Comparison of ENCODE assay signal across 33 cellular contexts in the genomic region with DNA sequence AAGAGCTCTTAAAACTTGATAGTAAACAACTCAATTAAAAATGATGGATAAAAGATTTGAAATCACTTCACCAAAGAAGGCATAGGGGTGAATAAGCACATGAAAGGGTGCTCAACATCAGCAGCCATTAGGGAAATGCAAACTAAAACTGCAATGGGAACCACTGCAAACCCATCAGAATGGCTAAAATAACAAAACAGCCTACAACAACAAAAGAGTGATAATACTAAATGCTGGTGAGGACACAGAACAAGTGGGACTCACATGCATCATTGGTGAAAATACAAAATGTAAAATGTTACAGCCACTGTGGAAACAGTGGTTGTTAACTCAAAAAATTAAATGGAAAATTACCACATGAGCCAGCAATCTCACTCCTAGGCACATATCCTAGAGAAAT.
DNase-seq lines count a peak whose midpoint lies in the region; ATAC-seq, FAIRE-seq and TF ChIP-seq lines count a peak whose summit lies in the region.
"Had no signal": no experiment of that assay in that cellular context is flagged by ENCODE, and none has a peak within 500 bp of the region (broad histone marks: within the 10 kb centered on the region; RNA-seq: fewer than 3 reads in every experiment).

No MANE protein-coding gene starts in this region.

- no peak overlapping the region for H3K56ac ChIP-seq in H1 (replicated peaks; ENCODE audit: insufficient read length, low read depth, low read length)

- CTCF ChIA-PET in HEK293 (lab: Yijun Ruan, JAX), result no interaction called here
- CTCF ChIA-PET in H1 (lab: Charles Lee; ENCODE audit: partially characterized antibody), result interaction anchor here (1.3 kb wide), 1 partner anchor 50 kb away, joined by 3 read pairs; no protein-coding TSS in a partner anchor
- CTCF ChIA-PET in Calu3 (lab: Charles Lee), result no interaction called here
- CTCF ChIA-PET in activated CD8-positive, alpha-beta T cell treated with anti-CD3 and anti-CD28 coated beads, Interleukin-2, amount 10 ng/mL, durations not matched to agents 7 days and 5 days (lab: Charles Lee), result interaction anchor here (0.7 to 3.0 kb wide), 11 partner anchors 12 to 164 kb away, joined by 3 to 35 read pairs (median 3); partner anchors contain the start of gene PSMD11

- H3K27me3 Mint-ChIP-seq in Calu3 (ENCODE audit: unreplicated experiment), result no peaks in the 10 kb centered on the region
- no peaks in the 10 kb centered on the region for H3K27me3 Mint-ChIP-seq in activated CD8-positive, alpha-beta T cell treated with anti-CD3 and anti-CD28 coated beads, Interleukin-2, amount 10 ng/mL, durations not matched to agents 7 days and 5 days (ENCODE audit: low read depth)
- H3K27me3 Mint-ChIP-seq: B cell; CD4-positive, alpha-beta memory T cell; CD4-positive, alpha-beta T cell; CD8-positive, alpha-beta memory T cell had no signal

- TF ChIP-seq POLR2A in H1 (IDR thresholded peaks at IDR 0.05; ENCODE audit: control extremely low read depth in 1 of 2, low read depth in 2 of 2, low read length in 2 of 2), result no peak

- no peak for DNase-seq in GM18507 (ENCODE audit: extremely low spot score, insufficient read length, low read depth)
- DNase-seq in H1 (ENCODE audit: low read depth in 1 of 2, low spot score in 2 of 2), result no peak
- no peak for DNase-seq in Calu3
- DNase-seq in AG08396 (ENCODE audit: low spot score), result no peak
- DNase-seq in activated CD8-positive, alpha-beta T cell treated with anti-CD3 and anti-CD28 coated beads, Interleukin-2, amount 10 ng/mL, durations not matched to agents 7 days and 5 days, result no peak
- DNase-seq: 8988T; ACHN; BE2C; C1 segment of cervical spinal cord; Caco-2; CD4-positive, alpha-beta memory T cell; CD4-positive, alpha-beta T cell; CD4-positive, CD25-positive, alpha-beta regulatory T cell; CD8-positive, alpha-beta memory T cell; CD8-positive, alpha-beta T cell; COR-L47; DMS 273 treated with DMSO at 0.1 percent for 48 hours; DMS153; DMS53; DMS79; DMS79 treated with DMSO at 0.1 percent for 48 hours; DND-41; EL had no signal

- H2BK5ac ChIP-seq in H1 (ENCODE audit: low read depth, low read length), result no peak overlapping the region

- H2BK120ac ChIP-seq in H1 (replicated peaks; ENCODE audit: low read depth, low read length), result no peak overlapping the region

- no peak overlapping the region for H4K5ac ChIP-seq in H1 (ENCODE audit: insufficient read length, low read depth, low read length)

- H2BK15ac ChIP-seq in H1 (ENCODE audit: low read length), result no peak overlapping the region

- H4K91ac ChIP-seq in H1 (replicated peaks; ENCODE audit: insufficient read length, low read length), result no peak overlapping the region

- H3K9me3 ChIP-seq in HEK293 (ENCODE audit: control insufficient read depth, insufficient read depth, low read depth, low read length) (no peaks in the 10 kb centered on the region), H1 (ENCODE audit: insufficient read depth in 2 of 2, low read depth in 1 of 2, low read length in 1 of 2) (no peaks in the 10 kb centered on the region)
- H3K9me3 ChIP-seq: A549, BE2C, BLaER1, Caco-2 had no signal

- no peaks in the 10 kb centered on the region for H3K23me2 ChIP-seq in H1 (ENCODE audit: low read depth, low read length)

- TF ChIP-seq EP300 in H1 (IDR thresholded peaks at IDR 0.05; ENCODE audit: borderline replicate concordance in 1 of 2, low read depth in 2 of 2, low read length in 2 of 2), result no peak

- no peak for TF ChIP-seq RAD21 in H1 (IDR thresholded peaks at IDR 0.05 in 1 of 2, conservative IDR thresholded peaks at IDR 0.05 in 1 of 2; ENCODE audit: low read depth in 2 of 2, low read length in 2 of 2)

- no peak overlapping the region for H2BK12ac ChIP-seq in H1 (ENCODE audit: low read depth, low read length)

- H3K18ac ChIP-seq in H1 (ENCODE audit: extremely low read depth, low read length), result no peak overlapping the region

- no peaks in the 10 kb centered on the region for H3K36me3 Mint-ChIP-seq in Calu3 (ENCODE audit: insufficient read depth, unreplicated experiment)
- H3K36me3 Mint-ChIP-seq in activated CD8-positive, alpha-beta T cell treated with anti-CD3 and anti-CD28 coated beads, Interleukin-2, amount 10 ng/mL, durations not matched to agents 7 days and 5 days (ENCODE audit: low read depth), result no peaks in the 10 kb centered on the region
- H3K36me3 Mint-ChIP-seq: CD14-positive monocyte; CD4-positive, CD25-positive, alpha-beta regulatory T cell; CD8-positive, alpha-beta T cell had no signal

- no peaks in the 10 kb centered on the region for H3K27me3 ChIP-seq in H1 (replicated peaks in 1 of 4; ENCODE audit: control insufficient read depth in 3 of 4, extremely low read depth in 1 of 4, insufficient read depth in 3 of 4, low read length in 3 of 4)
- H3K27me3 ChIP-seq: BE2C; BLaER1; BLaER1 treated with 17β-estradiol and CSF1 and Interleukin-3, amounts not matched to agents 10 nM and 100 nM had no signal

- no peak overlapping the region for H3K27ac Mint-ChIP-seq in Calu3 (ENCODE audit: unreplicated experiment)
- no peak overlapping the region for H3K27ac Mint-ChIP-seq in activated CD8-positive, alpha-beta T cell treated with anti-CD3 and anti-CD28 coated beads, Interleukin-2, amount 10 ng/mL, durations not matched to agents 7 days and 5 days
- H3K27ac Mint-ChIP-seq: B cell; CD14-positive monocyte; CD4-positive, alpha-beta T cell; CD8-positive, alpha-beta memory T cell; CD8-positive, alpha-beta T cell had no signal

- H3K23ac ChIP-seq in H1 (ENCODE audit: insufficient read length), result no peak overlapping the region

- H3K27ac ChIP-seq in HEK293 (ENCODE audit: extremely low read depth, low read depth, low read length) (no peak overlapping the region), H1 (ENCODE audit: low read depth, low read length) (no peak overlapping the region)
- H3K27ac ChIP-seq: 22Rv1, A549, BLaER1, C4-2B had no signal

- no peak overlapping the region for H2AFZ ChIP-seq in H1 (ENCODE audit: low read length)

- H3K4me3 ChIP-seq in HEK293 (ENCODE audit: low read depth, low read length), result no peak overlapping the region
- no peak overlapping the region for H3K4me3 ChIP-seq in H1 (ENCODE audit: extremely low read depth in 1 of 4, insufficient read depth in 2 of 4, low read depth in 3 of 4, low read length in 4 of 4)
- H3K4me3 ChIP-seq: A549; BLaER1; BLaER1 treated with 17β-estradiol and CSF1 and Interleukin-3, amounts not matched to agents 10 nM and 100 nM had no signal

- POLR2A ChIA-PET in HEK293 (lab: Yijun Ruan, JAX), result no interaction called here
- POLR2A ChIA-PET in H1 (lab: Charles Lee; ENCODE audit: partially characterized antibody), result no interaction called here
- POLR2A ChIA-PET in activated CD8-positive, alpha-beta T cell treated with anti-CD3 and anti-CD28 coated beads, Interleukin-2, amount 10 ng/mL, durations not matched to agents 7 days and 5 days (lab: Charles Lee), result interaction anchor here (0.6 kb wide), 2 partner anchors 91 to 120 kb away, joined by 3 to 4 read pairs; no protein-coding TSS in a partner anchor

- H3K36me3 ChIP-seq in HEK293 (ENCODE audit: control insufficient read depth in 2 of 2, insufficient read depth in 1 of 2, low read length in 2 of 2), result no peaks in the 10 kb centered on the region
- H3K36me3 ChIP-seq in H1 (ENCODE audit: control insufficient read depth in 2 of 4, insufficient read depth in 4 of 4, low read length in 3 of 4), result no peaks in the 10 kb centered on the region; a peak in 1 of 8 replicates
- H3K36me3 ChIP-seq: BE2C; BLaER1; BLaER1 treated with 17β-estradiol and CSF1 and Interleukin-3, amounts not matched to agents 10 nM and 100 nM had no signal

- H3K14ac ChIP-seq in H1 (ENCODE audit: insufficient read length), result no peak overlapping the region

- no peak for ATAC-seq in activated CD8-positive, alpha-beta T cell treated with anti-CD3 and anti-CD28 coated beads, Interleukin-2, amount 10 ng/mL, durations not matched to agents 7 days and 5 days

- no peaks in the 10 kb centered on the region for H3K79me1 ChIP-seq in H1 (ENCODE audit: low read depth, low read length)

- no peak overlapping the region for H3K4ac ChIP-seq in H1 (replicated peaks; ENCODE audit: insufficient read length, low read depth, low read length)

- H3K4me1 ChIP-seq in HEK293 (ENCODE audit: control insufficient read depth, insufficient read depth, low read length) (no peaks in the 10 kb centered on the region), H1 (replicated peaks in 1 of 4; ENCODE audit: control insufficient read depth in 3 of 4, insufficient read depth in 4 of 4, low read length in 3 of 4) (no peaks in the 10 kb centered on the region)
- H3K4me1 ChIP-seq: A549, BE2C, Caco-2 had no signal

- H4K8ac ChIP-seq in H1 (ENCODE audit: extremely low read depth, insufficient read depth, low read length), result no peak overlapping the region

- no peaks in the 10 kb centered on the region for H3K79me2 ChIP-seq in H1 (ENCODE audit: control insufficient read depth in 1 of 2, insufficient read depth in 2 of 2, low read length in 2 of 2)

- peaks cover 8% of the 10 kb centered on the region for H3K4me1 Mint-ChIP-seq in Calu3 (ENCODE audit: low read depth, unreplicated experiment)
- peaks cover 8% of the 10 kb centered on the region for H3K4me1 Mint-ChIP-seq in activated CD8-positive, alpha-beta T cell treated with anti-CD3 and anti-CD28 coated beads, Interleukin-2, amount 10 ng/mL, durations not matched to agents 7 days and 5 days (ENCODE audit: low read depth)

- no peak overlapping the region for H3K9ac ChIP-seq in H1 (replicated peaks in 1 of 4; ENCODE audit: extremely low read depth in 1 of 4, low read depth in 3 of 4, low read length in 3 of 4)
- H3K9ac ChIP-seq: BLaER1; BLaER1 treated with 17β-estradiol and CSF1 and Interleukin-3, amounts not matched to agents 10 nM and 100 nM had no signal

- no peaks in the 10 kb centered on the region for H3K9me3 Mint-ChIP-seq in Calu3 (ENCODE audit: low read depth, unreplicated experiment)
- H3K9me3 Mint-ChIP-seq in activated CD8-positive, alpha-beta T cell treated with anti-CD3 and anti-CD28 coated beads, Interleukin-2, amount 10 ng/mL, durations not matched to agents 7 days and 5 days (ENCODE audit: insufficient read depth), result no peaks in the 10 kb centered on the region
- H3K9me3 Mint-ChIP-seq: CD4-positive, alpha-beta memory T cell; CD4-positive, alpha-beta T cell; CD4-positive, CD25-positive, alpha-beta regulatory T cell; CD8-positive, alpha-beta memory T cell; CD8-positive, alpha-beta T cell had no signal

- intact Hi-C loops in Calu3 (cut with micrococcal nuclease; ENCODE audit: unreplicated experiment), result loop anchor here (2.0 kb wide), 1 partner anchor 145 kb away; no protein-coding TSS in a partner anchor

- H3K4me3 Mint-ChIP-seq in Calu3 (ENCODE audit: low read depth, unreplicated experiment), result no peak overlapping the region
- H3K4me3 Mint-ChIP-seq in activated CD8-positive, alpha-beta T cell treated with anti-CD3 and anti-CD28 coated beads, Interleukin-2, amount 10 ng/mL, durations not matched to agents 7 days and 5 days, result no peak overlapping the region
- H3K4me3 Mint-ChIP-seq: B cell; CD4-positive, alpha-beta memory T cell; CD4-positive, alpha-beta T cell; CD4-positive, CD25-positive, alpha-beta regulatory T cell; CD8-positive, alpha-beta memory T cell; CD8-positive, alpha-beta T cell had no signal

- no peak overlapping the region for H3K4me2 ChIP-seq in H1 (ENCODE audit: insufficient read depth in 1 of 2, low read depth in 2 of 2, low read length in 2 of 2)
- H3K4me2 ChIP-seq: A549, BLaER1 had no signal

- H2BK20ac ChIP-seq in H1 (ENCODE audit: low read length), result no peak overlapping the region

- H2AK5ac ChIP-seq in H1 (ENCODE audit: low read depth, low read length), result no peak overlapping the region

- no TSS peak for BruUV-seq in Calu3 (replicated peaks; lab: Mats Ljungman, UMichigan)

- TF ChIP-seq CTCF in HEK293 (tag by site-specific recombination; IDR thresholded peaks at IDR 0.05) (no peak), H1 (IDR thresholded peaks at IDR 0.05; ENCODE audit: control extremely low read depth in 1 of 3, insufficient read depth in 1 of 3, low read depth in 1 of 3, low read length in 3 of 3) (no peak), Calu3 (IDR thresholded peaks at IDR 0.05; ENCODE audit: unreplicated experiment) (no peak)

- no peaks in the 10 kb centered on the region for H4K20me1 ChIP-seq in H1 (replicated peaks in 1 of 2; ENCODE audit: control insufficient read depth in 1 of 2, insufficient read depth in 2 of 2, low read length in 2 of 2)
- H4K20me1 ChIP-seq: BLaER1; BLaER1 treated with 17β-estradiol and CSF1 and Interleukin-3, amounts not matched to agents 10 nM and 100 nM had no signal

- peak; percentile 51 for FAIRE-seq in GM18507 (lab: Jason Lieb, UNC)
- FAIRE-seq in H1 (lab: Jason Lieb, UNC), result peak; percentile 36
- FAIRE-seq: A204.1, D721Med had no signal

Comparison
In these comparisons a context has a peak if more than half of its experiments do, and no peak if none do; other contexts are left out.
1. CTCF ChIA-PET loops: an anchor here in H1 (1.3 kb wide) and activated CD8-positive, alpha-beta T cell treated with anti-CD3 and anti-CD28 coated beads, Interleukin-2, amount 10 ng/mL, durations not matched to agents 7 days and 5 days (0.7 to 3.0 kb wide); none called in HEK293 and Calu3.